In genomic region chr1:235072096-235072495, GRCh38 we compare ENCODE assay signal across 1 cellular context.
A peak's percentile ranks its signal among the peaks of the same experiment; 100 is the strongest.
TF ChIP-seq lines count a peak whose summit lies in the region.

No MANE protein-coding gene starts in this region.

TF ChIP-seq in HepG2, 621 proteins besides CTCF, POLR2A, EP300 and RAD21:
- TF ChIP-seq ZNF770 (CRISPR knock-in tag; IDR thresholded peaks at IDR 0.05) (0 out of 2 replicates have a peak, but pooled peaks have one; percentile 39), ZBTB39 (CRISPR knock-in tag; IDR thresholded peaks at IDR 0.05) (no peak), ZNF143 (CRISPR knock-in tag; IDR thresholded peaks at IDR 0.05) (no peak), ZNF431 (CRISPR knock-in tag; IDR thresholded peaks at IDR 0.05; ENCODE audit: borderline replicate concordance, low read depth) (no peak), NFIC (IDR thresholded peaks at IDR 0.05; ENCODE audit: low read length) (no peak), ZNF687 (CRISPR knock-in tag; IDR thresholded peaks at IDR 0.05) (0 out of 2 replicates have a peak, but pooled peaks have one; percentile 19)
TF ChIP-seq in HepG2: peak in this region for 2.
